Comparison of ENCODE assay signal across 1 cellular context in the genomic region with DNA sequence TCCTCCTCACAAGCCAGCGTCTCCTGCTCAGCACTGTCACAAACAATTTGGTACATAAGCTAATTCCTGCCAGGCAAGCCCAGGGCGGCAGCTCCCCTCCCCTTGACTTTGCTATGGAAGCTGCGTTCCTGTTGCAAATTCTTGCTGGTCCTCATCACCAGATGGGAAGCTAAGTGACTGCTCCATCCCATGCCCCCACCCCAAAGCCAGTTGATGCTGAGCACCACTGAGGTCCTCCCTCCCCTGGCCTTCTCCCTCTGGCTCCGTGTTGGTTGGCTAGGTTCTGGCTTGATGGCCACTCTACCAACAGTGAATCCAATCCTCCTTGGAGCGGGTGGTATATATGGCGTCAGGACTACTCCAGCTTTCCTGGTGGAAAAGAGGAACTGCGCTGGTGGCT.
TF ChIP-seq lines count a peak whose summit lies in the region.

No MANE protein-coding gene starts in this region.

TF ChIP-seq in H1, 55 proteins besides CTCF, POLR2A, EP300 and RAD21 (continued from another document):
- TF ChIP-seq, protein P1, sequence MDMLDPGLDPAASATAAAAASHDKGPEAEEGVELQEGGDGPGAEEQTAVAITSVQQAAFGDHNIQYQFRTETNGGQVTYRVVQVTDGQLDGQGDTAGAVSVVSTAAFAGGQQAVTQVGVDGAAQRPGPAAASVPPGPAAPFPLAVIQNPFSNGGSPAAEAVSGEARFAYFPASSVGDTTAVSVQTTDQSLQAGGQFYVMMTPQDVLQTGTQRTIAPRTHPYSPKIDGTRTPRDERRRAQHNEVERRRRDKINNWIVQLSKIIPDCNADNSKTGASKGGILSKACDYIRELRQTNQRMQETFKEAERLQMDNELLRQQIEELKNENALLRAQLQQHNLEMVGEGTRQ (IDR thresholded peaks at IDR 0.05; ENCODE audit: low read length): no peak
- TF ChIP-seq GABPA (IDR thresholded peaks at IDR 0.05; ENCODE audit: borderline replicate concordance, insufficient read depth, low read length): no peak
- no peak for TF ChIP-seq NANOG (IDR thresholded peaks at IDR 0.05; ENCODE audit: insufficient read depth, low read depth, low read length, poor library complexity, severe bottlenecking)
- TF ChIP-seq PHF8 (conservative IDR thresholded peaks at IDR 0.05; ENCODE audit: low read depth, low read length): no peak
- no peak for TF ChIP-seq SP1 (IDR thresholded peaks at IDR 0.05; ENCODE audit: low read depth, low read length)
- TF ChIP-seq SRF (IDR thresholded peaks at IDR 0.05; ENCODE audit: low read depth, low read length): no peak
- TF ChIP-seq TCF12 (IDR thresholded peaks at IDR 0.05; ENCODE audit: low read depth, low read length): no peak
- no peak for TF ChIP-seq HDAC2 (IDR thresholded peaks at IDR 0.05; ENCODE audit: borderline replicate concordance in 1 of 2, low read depth in 2 of 2, low read length in 2 of 2)
- TF ChIP-seq CBX5 (IDR thresholded peaks at IDR 0.05; ENCODE audit: low read depth, low read length): no peak
- TF ChIP-seq HDAC6 (IDR thresholded peaks at IDR 0.05; ENCODE audit: low read depth, low read length): no peak
- no peak for TF ChIP-seq FOSL1 (IDR thresholded peaks at IDR 0.05; ENCODE audit: insufficient read depth, low read depth, low read length)
- TF ChIP-seq SIN3A (conservative IDR thresholded peaks at IDR 0.05 in 1 of 2, IDR thresholded peaks at IDR 0.05 in 1 of 2; ENCODE audit: low read depth in 1 of 2, low read length in 2 of 2): no peak
- no peak for TF ChIP-seq BRCA1 (IDR thresholded peaks at IDR 0.05; ENCODE audit: low read depth, low read length)
- TF ChIP-seq EGR1 (IDR thresholded peaks at IDR 0.05; ENCODE audit: borderline replicate concordance, low read depth, low read length): no peak
- no peak for TF ChIP-seq POLR2AphosphoS5 (IDR thresholded peaks at IDR 0.05; ENCODE audit: low read depth, low read length)
- TF ChIP-seq SIRT6 (IDR thresholded peaks at IDR 0.05; ENCODE audit: low read length): no peak
- TF ChIP-seq SUZ12 (IDR thresholded peaks at IDR 0.05; ENCODE audit: low read length): no peak
- TF ChIP-seq SIX5 (IDR thresholded peaks at IDR 0.05; ENCODE audit: low read depth, low read length): no peak
